Comparison of ENCODE assay signal across 1 cellular context in genomic region chr5:32312682-32313523, GRCh38.
TF ChIP-seq lines count a peak whose summit lies in the region.

A gene with protein sequence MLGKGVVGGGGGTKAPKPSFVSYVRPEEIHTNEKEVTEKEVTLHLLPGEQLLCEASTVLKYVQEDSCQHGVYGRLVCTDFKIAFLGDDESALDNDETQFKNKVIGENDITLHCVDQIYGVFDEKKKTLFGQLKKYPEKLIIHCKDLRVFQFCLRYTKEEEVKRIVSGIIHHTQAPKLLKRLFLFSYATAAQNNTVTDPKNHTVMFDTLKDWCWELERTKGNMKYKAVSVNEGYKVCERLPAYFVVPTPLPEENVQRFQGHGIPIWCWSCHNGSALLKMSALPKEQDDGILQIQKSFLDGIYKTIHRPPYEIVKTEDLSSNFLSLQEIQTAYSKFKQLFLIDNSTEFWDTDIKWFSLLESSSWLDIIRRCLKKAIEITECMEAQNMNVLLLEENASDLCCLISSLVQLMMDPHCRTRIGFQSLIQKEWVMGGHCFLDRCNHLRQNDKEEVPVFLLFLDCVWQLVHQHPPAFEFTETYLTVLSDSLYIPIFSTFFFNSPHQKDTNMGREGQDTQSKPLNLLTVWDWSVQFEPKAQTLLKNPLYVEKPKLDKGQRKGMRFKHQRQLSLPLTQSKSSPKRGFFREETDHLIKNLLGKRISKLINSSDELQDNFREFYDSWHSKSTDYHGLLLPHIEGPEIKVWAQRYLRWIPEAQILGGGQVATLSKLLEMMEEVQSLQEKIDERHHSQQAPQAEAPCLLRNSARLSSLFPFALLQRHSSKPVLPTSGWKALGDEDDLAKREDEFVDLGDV (minus strand): TSS chr5:32312939. CDS start chr5:32312838, 101 bp downstream.

TF ChIP-seq in HepG2, 621 proteins besides CTCF, POLR2A, EP300 and RAD21 (continued from another document and continues in another):
- TF ChIP-seq ZNF704 (CRISPR knock-in tag; IDR thresholded peaks at IDR 0.05; ENCODE audit: borderline replicate concordance) (no peak), ZBTB8A (CRISPR knock-in tag; IDR thresholded peaks at IDR 0.05; ENCODE audit: borderline replicate concordance, low read depth) (no peak), TAF1 (CRISPR knock-in tag; IDR thresholded peaks at IDR 0.05) (peak; percentile 64), ZBTB3 (CRISPR knock-in tag; IDR thresholded peaks at IDR 0.05; ENCODE audit: borderline replicate concordance, low read depth) (no peak), MTERF4 (CRISPR knock-in tag; IDR thresholded peaks at IDR 0.05) (no peak), ZEB1 (IDR thresholded peaks at IDR 0.05; ENCODE audit: insufficient replicate concordance, low read depth) (no peak), ZNF740 (CRISPR knock-in tag; IDR thresholded peaks at IDR 0.05) (no peak), KLF13 (CRISPR knock-in tag; IDR thresholded peaks at IDR 0.05) (no peak), SMAD1 (CRISPR knock-in tag; IDR thresholded peaks at IDR 0.05; ENCODE audit: borderline replicate concordance, low read depth) (no peak), TBX3 (IDR thresholded peaks at IDR 0.05; ENCODE audit: borderline replicate concordance) (peak; percentile 70; the same call in 1 of the 2 replicates), TGIF2 (CRISPR knock-in tag; IDR thresholded peaks at IDR 0.05) (no peak), RFXANK (CRISPR knock-in tag; IDR thresholded peaks at IDR 0.05) (peak; percentile 71; the same call in 1 of the 2 replicates), CCAR2 (optimal IDR thresholded peaks at IDR 0.05; ENCODE audit: low read depth, low read length) (no peak), GRHL1 (CRISPR knock-in tag; conservative IDR thresholded peaks at IDR 0.05) (no peak), ZNF253 (CRISPR knock-in tag; IDR thresholded peaks at IDR 0.05; ENCODE audit: borderline replicate concordance) (no peak), SUZ12 (IDR thresholded peaks at IDR 0.05; ENCODE audit: low read depth, low read length) (no peak), GMEB1 (CRISPR knock-in tag; IDR thresholded peaks at IDR 0.05; ENCODE audit: borderline replicate concordance) (no peak), TOE1 (CRISPR knock-in tag; IDR thresholded peaks at IDR 0.05) (no peak), MTF1 (CRISPR knock-in tag; IDR thresholded peaks at IDR 0.05) (no peak), ZNF550 (CRISPR knock-in tag; IDR thresholded peaks at IDR 0.05; ENCODE audit: borderline replicate concordance) (no peak), ZNF136 (CRISPR knock-in tag; IDR thresholded peaks at IDR 0.05; ENCODE audit: low read depth) (no peak), ZKSCAN8 (CRISPR knock-in tag; IDR thresholded peaks at IDR 0.05; ENCODE audit: borderline replicate concordance) (no peak), ZNF224 (CRISPR knock-in tag; IDR thresholded peaks at IDR 0.05) (no peak), ZNF772 (CRISPR knock-in tag; IDR thresholded peaks at IDR 0.05) (peak; percentile 24; the same call in 1 of the 2 replicates), ZNF10 (CRISPR knock-in tag; IDR thresholded peaks at IDR 0.05; ENCODE audit: borderline replicate concordance, low read depth) (no peak), ZNF264 (CRISPR knock-in tag; IDR thresholded peaks at IDR 0.05) (0 out of 2 replicates have a peak, but pooled peaks have one; percentile 35), ETV6 (CRISPR knock-in tag; conservative IDR thresholded peaks at IDR 0.05) (no peak), PITX1 (CRISPR knock-in tag; IDR thresholded peaks at IDR 0.05) (no peak), HNRNPUL1 (IDR thresholded peaks at IDR 0.05; ENCODE audit: low read depth, low read length) (no peak), ZBTB43 (CRISPR knock-in tag; conservative IDR thresholded peaks at IDR 0.05) (0 out of 2 replicates have a peak, but pooled peaks have one; percentile 26), ZNF3 (CRISPR knock-in tag; IDR thresholded peaks at IDR 0.05) (no peak), MIER3 (CRISPR knock-in tag; IDR thresholded peaks at IDR 0.05; ENCODE audit: borderline replicate concordance) (no peak), ZNF296 (CRISPR knock-in tag; conservative IDR thresholded peaks at IDR 0.05) (no peak), ZKSCAN1 (IDR thresholded peaks at IDR 0.05; ENCODE audit: low read length) (no peak), ZNF446 (CRISPR knock-in tag; IDR thresholded peaks at IDR 0.05) (peak; percentile 74; the same call in 1 of the 2 replicates), ELF1 (CRISPR knock-in tag; IDR thresholded peaks at IDR 0.05) (0 out of 2 replicates have a peak, but pooled peaks have one; percentile 27), ZMYM3 (CRISPR knock-in tag; IDR thresholded peaks at IDR 0.05) (no peak), ZMYM2 (CRISPR knock-in tag; IDR thresholded peaks at IDR 0.05) (no peak), KMT2A (CRISPR knock-in tag; IDR thresholded peaks at IDR 0.05) (peak; percentile 28; the same call in 1 of the 2 replicates), ZNF180 (CRISPR knock-in tag; IDR thresholded peaks at IDR 0.05; ENCODE audit: borderline replicate concordance, low read depth) (no peak), TRIM24 (CRISPR knock-in tag; IDR thresholded peaks at IDR 0.05) (no peak), RBAK (CRISPR knock-in tag; IDR thresholded peaks at IDR 0.05) (no peak), FOXP1 (IDR thresholded peaks at IDR 0.05) (no peak), FOXP1 (CRISPR knock-in tag; IDR thresholded peaks at IDR 0.05) (no peak), MAFF (IDR thresholded peaks at IDR 0.05; ENCODE audit: low read depth, low read length) (no peak), ZNF256 (CRISPR knock-in tag; conservative IDR thresholded peaks at IDR 0.05) (no peak)
- TF ChIP-seq, protein P1, sequence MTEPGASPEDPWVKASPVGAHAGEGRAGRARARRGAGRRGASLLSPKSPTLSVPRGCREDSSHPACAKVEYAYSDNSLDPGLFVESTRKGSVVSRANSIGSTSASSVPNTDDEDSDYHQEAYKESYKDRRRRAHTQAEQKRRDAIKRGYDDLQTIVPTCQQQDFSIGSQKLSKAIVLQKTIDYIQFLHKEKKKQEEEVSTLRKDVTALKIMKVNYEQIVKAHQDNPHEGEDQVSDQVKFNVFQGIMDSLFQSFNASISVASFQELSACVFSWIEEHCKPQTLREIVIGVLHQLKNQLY (CRISPR knock-in tag; IDR thresholded peaks at IDR 0.05): no peak
- TF ChIP-seq, protein P2, sequence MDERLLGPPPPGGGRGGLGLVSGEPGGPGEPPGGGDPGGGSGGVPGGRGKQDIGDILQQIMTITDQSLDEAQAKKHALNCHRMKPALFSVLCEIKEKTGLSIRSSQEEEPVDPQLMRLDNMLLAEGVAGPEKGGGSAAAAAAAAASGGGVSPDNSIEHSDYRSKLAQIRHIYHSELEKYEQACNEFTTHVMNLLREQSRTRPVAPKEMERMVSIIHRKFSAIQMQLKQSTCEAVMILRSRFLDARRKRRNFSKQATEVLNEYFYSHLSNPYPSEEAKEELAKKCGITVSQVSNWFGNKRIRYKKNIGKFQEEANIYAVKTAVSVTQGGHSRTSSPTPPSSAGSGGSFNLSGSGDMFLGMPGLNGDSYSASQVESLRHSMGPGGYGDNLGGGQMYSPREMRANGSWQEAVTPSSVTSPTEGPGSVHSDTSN (CRISPR knock-in tag; IDR thresholded peaks at IDR 0.05): peak; percentile 92
- TF ChIP-seq, protein P3, sequence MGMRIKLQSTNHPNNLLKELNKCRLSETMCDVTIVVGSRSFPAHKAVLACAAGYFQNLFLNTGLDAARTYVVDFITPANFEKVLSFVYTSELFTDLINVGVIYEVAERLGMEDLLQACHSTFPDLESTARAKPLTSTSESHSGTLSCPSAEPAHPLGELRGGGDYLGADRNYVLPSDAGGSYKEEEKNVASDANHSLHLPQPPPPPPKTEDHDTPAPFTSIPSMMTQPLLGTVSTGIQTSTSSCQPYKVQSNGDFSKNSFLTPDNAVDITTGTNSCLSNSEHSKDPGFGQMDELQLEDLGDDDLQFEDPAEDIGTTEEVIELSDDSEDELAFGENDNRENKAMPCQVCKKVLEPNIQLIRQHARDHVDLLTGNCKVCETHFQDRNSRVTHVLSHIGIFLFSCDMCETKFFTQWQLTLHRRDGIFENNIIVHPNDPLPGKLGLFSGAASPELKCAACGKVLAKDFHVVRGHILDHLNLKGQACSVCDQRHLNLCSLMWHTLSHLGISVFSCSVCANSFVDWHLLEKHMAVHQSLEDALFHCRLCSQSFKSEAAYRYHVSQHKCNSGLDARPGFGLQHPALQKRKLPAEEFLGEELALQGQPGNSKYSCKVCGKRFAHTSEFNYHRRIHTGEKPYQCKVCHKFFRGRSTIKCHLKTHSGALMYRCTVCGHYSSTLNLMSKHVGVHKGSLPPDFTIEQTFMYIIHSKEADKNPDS (CRISPR knock-in tag; IDR thresholded peaks at IDR 0.05): no peak
- TF ChIP-seq, protein P4, sequence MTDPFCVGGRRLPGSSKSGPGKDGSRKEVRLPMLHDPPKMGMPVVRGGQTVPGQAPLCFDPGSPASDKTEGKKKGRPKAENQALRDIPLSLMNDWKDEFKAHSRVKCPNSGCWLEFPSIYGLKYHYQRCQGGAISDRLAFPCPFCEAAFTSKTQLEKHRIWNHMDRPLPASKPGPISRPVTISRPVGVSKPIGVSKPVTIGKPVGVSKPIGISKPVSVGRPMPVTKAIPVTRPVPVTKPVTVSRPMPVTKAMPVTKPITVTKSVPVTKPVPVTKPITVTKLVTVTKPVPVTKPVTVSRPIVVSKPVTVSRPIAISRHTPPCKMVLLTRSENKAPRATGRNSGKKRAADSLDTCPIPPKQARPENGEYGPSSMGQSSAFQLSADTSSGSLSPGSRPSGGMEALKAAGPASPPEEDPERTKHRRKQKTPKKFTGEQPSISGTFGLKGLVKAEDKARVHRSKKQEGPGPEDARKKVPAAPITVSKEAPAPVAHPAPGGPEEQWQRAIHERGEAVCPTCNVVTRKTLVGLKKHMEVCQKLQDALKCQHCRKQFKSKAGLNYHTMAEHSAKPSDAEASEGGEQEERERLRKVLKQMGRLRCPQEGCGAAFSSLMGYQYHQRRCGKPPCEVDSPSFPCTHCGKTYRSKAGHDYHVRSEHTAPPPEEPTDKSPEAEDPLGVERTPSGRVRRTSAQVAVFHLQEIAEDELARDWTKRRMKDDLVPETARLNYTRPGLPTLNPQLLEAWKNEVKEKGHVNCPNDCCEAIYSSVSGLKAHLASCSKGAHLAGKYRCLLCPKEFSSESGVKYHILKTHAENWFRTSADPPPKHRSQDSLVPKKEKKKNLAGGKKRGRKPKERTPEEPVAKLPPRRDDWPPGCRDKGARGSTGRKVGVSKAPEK (CRISPR knock-in tag; IDR thresholded peaks at IDR 0.05; ENCODE audit: borderline replicate concordance): no peak
- TF ChIP-seq, protein P5, sequence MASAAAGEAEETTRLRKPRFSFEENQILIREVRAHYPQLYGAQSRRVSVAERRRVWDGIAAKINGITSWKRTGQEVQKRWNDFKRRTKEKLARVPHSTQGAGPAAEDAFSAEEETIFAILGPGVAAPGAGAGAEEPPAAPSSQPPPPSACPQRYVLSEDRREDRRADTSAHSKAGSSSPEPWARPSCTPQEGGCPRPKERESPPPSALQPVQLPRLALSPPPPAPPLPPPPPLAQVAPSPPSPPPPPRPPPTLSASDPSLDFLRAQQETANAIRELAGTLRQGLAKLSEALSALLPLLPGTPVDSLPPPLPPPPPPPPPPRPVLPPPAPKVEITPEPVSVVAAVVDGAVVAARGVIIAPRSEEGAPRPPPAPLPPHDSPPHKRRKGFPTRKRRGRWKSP (CRISPR knock-in tag; IDR thresholded peaks at IDR 0.05): 0 out of 2 replicates have a peak, but pooled peaks have one; percentile 13
